ENCODE assay signal across 1 cellular context in genomic region chr17:45828171-45829133, GRCh38.
TF ChIP-seq lines count a peak whose summit lies in the region.

No MANE protein-coding gene starts in this region.

TF ChIP-seq in HepG2, 621 proteins besides CTCF, POLR2A, EP300 and RAD21 (continued from another document):
- TF ChIP-seq, protein P1, sequence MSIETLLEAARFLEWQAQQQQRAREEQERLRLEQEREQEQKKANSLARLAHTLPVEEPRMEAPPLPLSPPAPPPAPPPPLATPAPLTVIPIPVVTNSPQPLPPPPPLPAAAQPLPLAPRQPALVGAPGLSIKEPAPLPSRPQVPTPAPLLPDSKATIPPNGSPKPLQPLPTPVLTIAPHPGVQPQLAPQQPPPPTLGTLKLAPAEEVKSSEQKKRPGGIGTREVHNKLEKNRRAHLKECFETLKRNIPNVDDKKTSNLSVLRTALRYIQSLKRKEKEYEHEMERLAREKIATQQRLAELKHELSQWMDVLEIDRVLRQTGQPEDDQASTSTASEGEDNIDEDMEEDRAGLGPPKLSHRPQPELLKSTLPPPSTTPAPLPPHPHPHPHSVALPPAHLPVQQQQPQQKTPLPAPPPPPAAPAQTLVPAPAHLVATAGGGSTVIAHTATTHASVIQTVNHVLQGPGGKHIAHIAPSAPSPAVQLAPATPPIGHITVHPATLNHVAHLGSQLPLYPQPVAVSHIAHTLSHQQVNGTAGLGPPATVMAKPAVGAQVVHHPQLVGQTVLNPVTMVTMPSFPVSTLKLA (IDR thresholded peaks at IDR 0.05), result peak; percentile 96
TF ChIP-seq in HepG2: peak in this region for 1.
